Comparison of ENCODE assay signal across 1 cellular context in the genomic region with DNA sequence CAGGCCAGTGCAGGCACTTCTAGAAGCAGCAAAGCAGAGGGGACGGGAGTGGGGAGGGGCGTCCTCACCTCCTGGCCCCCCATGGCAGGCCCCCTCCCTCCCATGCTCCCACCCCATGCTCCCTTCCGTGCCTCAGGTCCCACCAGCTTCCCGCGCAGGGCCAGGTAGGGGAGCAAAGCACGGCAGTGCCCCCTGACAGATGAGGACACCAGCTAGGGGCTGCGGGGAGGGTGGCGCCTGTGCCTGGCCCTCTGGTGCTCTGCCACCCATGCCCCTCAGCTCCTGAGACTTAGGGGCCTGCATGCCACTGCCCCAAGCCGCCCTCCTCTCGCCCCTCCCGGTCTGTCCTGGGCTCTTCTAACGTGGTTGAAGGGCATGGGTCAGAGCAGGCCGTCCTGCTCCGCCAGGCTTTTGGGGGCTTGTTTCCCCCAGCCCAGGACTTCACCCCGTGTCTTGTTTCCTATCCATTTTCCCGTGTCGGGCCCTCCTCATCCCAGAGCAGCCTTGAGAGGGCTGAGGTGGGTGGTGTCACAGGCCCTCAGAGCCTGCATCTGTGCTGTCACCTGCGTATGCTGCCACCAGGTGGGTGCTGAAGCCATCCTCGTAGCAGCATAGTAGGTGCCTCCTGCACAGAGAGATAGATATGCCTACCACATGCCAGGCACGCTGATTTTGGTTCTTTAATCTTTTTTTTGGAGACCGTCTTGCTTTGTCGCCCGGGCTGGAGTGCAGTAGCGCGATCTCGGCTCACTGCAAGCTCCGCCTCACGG.
TF ChIP-seq lines count a peak whose summit lies in the region.

No MANE protein-coding gene starts in this region.

TF ChIP-seq in IMR-90, 13 proteins besides CTCF, POLR2A, EP300 and RAD21:
- no peak for TF ChIP-seq MAZ (IDR thresholded peaks at IDR 0.05; ENCODE audit: borderline replicate concordance, low read depth, low read length)
- TF ChIP-seq MAFK (IDR thresholded peaks at IDR 0.05; ENCODE audit: low read depth, low read length): no peak
